Comparison of ENCODE assay signal across 24 cellular contexts in genomic region chr21:42848932-42849758, GRCh38. TPM values are rescaled to one million over a fixed set of nuclear protein-coding genes. Genes with fewer than 3 reads are reported as not detected.
DNase-seq lines count a peak whose midpoint lies in the region; ATAC-seq, FAIRE-seq and TF ChIP-seq lines count a peak whose summit lies in the region.
"Had no signal": no experiment of that assay in that cellular context is flagged by ENCODE, and none has a peak within 500 bp of the region (broad histone marks: within the 10 kb centered on the region; RNA-seq: fewer than 3 reads in every experiment).

No MANE protein-coding gene starts in this region.

- H3K4me1 ChIP-seq in GM23338 (ENCODE audit: insufficient read depth) = no peaks in the 10 kb centered on the region
- H3K4me1 ChIP-seq in mucosa of descending colon (ENCODE audit: low read depth) = no peaks in the 10 kb centered on the region

- H3K9me2 ChIP-seq in GM23338 (ENCODE audit: insufficient read depth) = no peaks in the 10 kb centered on the region

- no peak for DNase-seq in activated CD4-positive, alpha-beta T cell treated with anti-CD3 and anti-CD28 coated beads, Interleukin-2, amount 10 ng/mL, durations not matched to agents 24 days and 14 days
- no peak for DNase-seq in activated CD4-positive, alpha-beta T cell treated with anti-CD3 and anti-CD28 coated beads for 4 hours
- no peak for DNase-seq in GM23338 (ENCODE audit: low spot score)
- no peak for DNase-seq in bronchial epithelial cell (ENCODE audit: low read depth)
- DNase-seq in mucosa of descending colon = peak in 2 of 3 donors; percentile 14 to 29
- no peak for DNase-seq in lower leg skin (ENCODE audit: low spot score in 2 of 2)
- DNase-seq: activated naive CD4-positive, alpha-beta T cell treated with anti-CD3 and anti-CD28 coated beads, Interleukin-2, amount 50 U/mL, for 16 hours; activated T-cell treated with anti-CD3 and anti-CD28 coated beads, Interleukin-2, amount 50 U/mL, for 48 hours; AML-193; CD4-positive, alpha-beta memory T cell; effector CD8-positive, alpha-beta T cell; foreskin melanocyte; hippocampal formation; NCI-H2107; NCI-H510A; stimulated activated CD4-positive, alpha-beta T cell treated with anti-CD3 and anti-CD28 coated beads, Interleukin-1b, Interleukin-23, amount 100 ng/mL, for 48 hours had no signal

- H2AFZ ChIP-seq in GM23338 = no peak overlapping the region

- TF ChIP-seq POLR2A in lower leg skin (IDR thresholded peaks at IDR 0.05) = no peak

- no peak overlapping the region for H3K4me2 ChIP-seq in GM23338

- peak overlapping the region; percentile 34 for H3K27ac Mint-ChIP-seq in activated CD4-positive, alpha-beta T cell treated with anti-CD3 and anti-CD28 coated beads, Interleukin-2, amount 10 ng/mL, durations not matched to agents 24 days and 14 days
- peak overlapping the region; percentile 27; the same call in 1 of the 2 replicates for H3K27ac Mint-ChIP-seq in GM23338

- 0 out of 2 replicates have a peak overlapping the region, but pooled peaks have one; percentile 39 for H3K27ac ChIP-seq in GM23338 (ENCODE audit: low read depth)
- H3K27ac ChIP-seq: psoas muscle, suprapubic skin had no signal

- peaks cover 14% of the 10 kb centered on the region for H4K20me1 ChIP-seq in GM23338 (replicated peaks; ENCODE audit: insufficient read depth)

- FAIRE-seq in bronchial epithelial cell (lab: Jason Lieb, UNC) = peak; percentile 70

- TF ChIP-seq CTCF in GM23338 (conservative IDR thresholded peaks at IDR 0.05; ENCODE audit: low read depth in 2 of 2) (no peak), bronchial epithelial cell (IDR thresholded peaks at IDR 0.05; ENCODE audit: insufficient read depth, low read length, severe bottlenecking) (no peak), mucosa of descending colon (IDR thresholded peaks at IDR 0.05) (no peak), lower leg skin (IDR thresholded peaks at IDR 0.05) (no peak)

- H3K27me3 ChIP-seq in GM23338 (ENCODE audit: insufficient read depth) (no peaks in the 10 kb centered on the region), bronchial epithelial cell (ENCODE audit: control insufficient read depth, insufficient read depth, low read length) (no peaks in the 10 kb centered on the region)
- H3K27me3 ChIP-seq: suprapubic skin had no signal

- peaks cover 61% of the 10 kb centered on the region for H3F3A ChIP-seq in GM23338 (replicated peaks; ENCODE audit: low read depth)

- no peaks in the 10 kb centered on the region for H3K27me3 Mint-ChIP-seq in activated CD4-positive, alpha-beta T cell treated with anti-CD3 and anti-CD28 coated beads, Interleukin-2, amount 10 ng/mL, durations not matched to agents 24 days and 14 days
- peaks cover 13% of the 10 kb centered on the region for H3K27me3 Mint-ChIP-seq in GM23338 (ENCODE audit: insufficient read depth, low read depth, poor library complexity)
- H3K27me3 Mint-ChIP-seq: CD4-positive, alpha-beta memory T cell; IgD-negative memory B cell had no signal

- WGBS in lower leg skin, 2 donors = 89 to 92% methylated on average over 54 of the region's 54 CpGs

- H3K4me1 Mint-ChIP-seq in activated CD4-positive, alpha-beta T cell treated with anti-CD3 and anti-CD28 coated beads, Interleukin-2, amount 10 ng/mL, durations not matched to agents 24 days and 14 days = peaks cover 6% of the 10 kb centered on the region
- peaks cover 3% of the 10 kb centered on the region; the same call in 1 of the 3 replicates for H3K4me1 Mint-ChIP-seq in GM23338
- H3K4me1 Mint-ChIP-seq: IgD-negative memory B cell had no signal

- intact Hi-C loops in activated CD4-positive, alpha-beta T cell treated with anti-CD3 and anti-CD28 coated beads, Interleukin-2, amount 10 ng/mL, durations not matched to agents 24 days and 14 days (cut with micrococcal nuclease) = no loop called here
- intact Hi-C loops in mucosa of descending colon (cut with DNase I, micrococcal nuclease) (no loop called here), lower leg skin (cut with DNase I; ENCODE audit: low total_unique reads) (no loop called here)

- H3K36me3 ChIP-seq in GM23338 (ENCODE audit: insufficient read depth) (peaks cover 31% of the 10 kb centered on the region), bronchial epithelial cell (ENCODE audit: control insufficient read depth, insufficient read depth, low read length) (peaks cover 45% of the 10 kb centered on the region), mucosa of descending colon (ENCODE audit: low read depth) (no peaks in the 10 kb centered on the region)

- peaks cover 50% of the 10 kb centered on the region for H3K36me3 Mint-ChIP-seq in activated CD4-positive, alpha-beta T cell treated with anti-CD3 and anti-CD28 coated beads, Interleukin-2, amount 10 ng/mL, durations not matched to agents 24 days and 14 days (ENCODE audit: low read depth)
- H3K36me3 Mint-ChIP-seq in GM23338 (ENCODE audit: low read depth) = peaks cover 93% of the 10 kb centered on the region

- no peaks in the 10 kb centered on the region for H3K9me3 Mint-ChIP-seq in activated CD4-positive, alpha-beta T cell treated with anti-CD3 and anti-CD28 coated beads, Interleukin-2, amount 10 ng/mL, durations not matched to agents 24 days and 14 days
- H3K9me3 Mint-ChIP-seq in GM23338 = no peaks in the 10 kb centered on the region; the same call in 1 of the 3 replicates

- H3K4me3 Mint-ChIP-seq in activated CD4-positive, alpha-beta T cell treated with anti-CD3 and anti-CD28 coated beads, Interleukin-2, amount 10 ng/mL, durations not matched to agents 24 days and 14 days = no peak overlapping the region
- H3K4me3 Mint-ChIP-seq in GM23338 = no peak overlapping the region; the same call in 2 of the 3 replicates
- H3K4me3 Mint-ChIP-seq: CD4-positive, alpha-beta memory T cell; IgD-negative memory B cell had no signal

- H3K9me3 ChIP-seq in mucosa of descending colon = no peaks in the 10 kb centered on the region
- H3K9me3 ChIP-seq: psoas muscle, suprapubic skin had no signal

- no peak for ATAC-seq in GM23338
- no peak for ATAC-seq in mucosa of descending colon
- ATAC-seq in GM21786 (IDR thresholded peaks at IDR 0.05; ENCODE audit: unreplicated experiment) = no peak
- no peak for ATAC-seq in GM18519 (IDR thresholded peaks at IDR 0.05; ENCODE audit: low FRiP score, unreplicated experiment)
- ATAC-seq: activated CD4-positive, CD25-positive, alpha-beta regulatory T cell treated with anti-CD3 and anti-CD28 coated beads, Interleukin-2, amount 50 U/mL, for 24 hours; esophagus mucosa; psoas muscle had no signal

- H3K4me3 ChIP-seq in GM23338 (no peak overlapping the region), bronchial epithelial cell (ENCODE audit: low read depth, low read length) (no peak overlapping the region), mucosa of descending colon (no peak overlapping the region), lower leg skin (ENCODE audit: low read depth, poor library complexity, severe bottlenecking) (no peak overlapping the region)
- H3K4me3 ChIP-seq: lung, psoas muscle, suprapubic skin had no signal

- peaks cover 52% of the 10 kb centered on the region for H3K79me2 ChIP-seq in GM23338 (replicated peaks; ENCODE audit: insufficient read depth)

TF ChIP-seq in GM23338, 12 proteins besides CTCF, POLR2A, EP300 and RAD21 (continues in another document):
- TF ChIP-seq EZH2phosphoT487 (IDR thresholded peaks at IDR 0.05; ENCODE audit: unreplicated experiment) (no peak), REST (IDR thresholded peaks at IDR 0.05; ENCODE audit: unreplicated experiment) (no peak), JUNB (IDR thresholded peaks at IDR 0.05; ENCODE audit: unreplicated experiment) (no peak), STAT1 (IDR thresholded peaks at IDR 0.05; ENCODE audit: unreplicated experiment) (no peak), CREB1 (CRISPR knock-in tag; IDR thresholded peaks at IDR 0.05; ENCODE audit: low read depth) (no peak), POLR2AphosphoS5 (IDR thresholded peaks at IDR 0.05; ENCODE audit: low read depth) (no peak), EZH2 (IDR thresholded peaks at IDR 0.05; ENCODE audit: low read depth, unreplicated experiment) (no peak)

RNA-seq across cellular contexts. Expression of gene WDR4, which starts 30.2 kb away (rescaled TPM):
- 73.5 and 75.1 TPM in 2 replicates for total RNA-seq in activated CD4-positive, alpha-beta T cell treated with anti-CD3 and anti-CD28 coated beads, Interleukin-2, amount 10 ng/mL, durations not matched to agents 24 days and 14 days
- 50.2 TPM in 2 replicates for total RNA-seq in GM23338 (2014; rRNA removed; shearing (Covaris generic))
- 20.3 and 22.5 TPM in 2 replicates for polyA plus RNA-seq in GM23338 (2016; fragmentation: Nextera tagmentation; extraction: Ambion mirVana)
- total RNA-seq in bronchial epithelial cell = 16.3 and 28.4 TPM in 2 replicates
- total RNA-seq in mucosa of descending colon = 10 to 100 TPM; 16.1 to 16.7 (median 16.5) TPM
- 10 to 100 TPM; 10.3 to 17.4 (median 12.0) TPM for total RNA-seq in lower leg skin

RNA-seq across cellular contexts. Expression of gene NDUFV3, which starts 44.0 kb away (rescaled TPM):
- total RNA-seq in activated CD4-positive, alpha-beta T cell treated with anti-CD3 and anti-CD28 coated beads, Interleukin-2, amount 10 ng/mL, durations not matched to agents 24 days and 14 days = 41.2 and 41.7 TPM in 2 replicates
- 42.4 and 51.5 TPM in 2 replicates for total RNA-seq in GM23338 (2014; rRNA removed; shearing (Covaris generic))
- 71.2 and 75.5 TPM in 2 replicates for polyA plus RNA-seq in GM23338 (2016; fragmentation: Nextera tagmentation; extraction: Ambion mirVana)
- total RNA-seq in bronchial epithelial cell = 29.7 and 44.2 TPM in 2 replicates
- 10 to 100 TPM; 36.9 to 54.4 (median 38.5) TPM for total RNA-seq in mucosa of descending colon
- 10 to 100 TPM; 41.8 to 65.3 (median 60.0) TPM for total RNA-seq in lower leg skin

Comparison
In these comparisons a context has a peak if more than half of its experiments do, and no peak if none do; other contexts are left out.
1. DNase-seq: peak in mucosa of descending colon (2 of 3); none in activated CD4-positive, alpha-beta T cell treated with anti-CD3 and anti-CD28 coated beads, Interleukin-2, amount 10 ng/mL, durations not matched to agents 24 days and 14 days (single experiment), activated CD4-positive, alpha-beta T cell treated with anti-CD3 and anti-CD28 coated beads for 4 hours (0 of 2), GM23338 (single experiment), bronchial epithelial cell (single experiment) and lower leg skin (0 of 2).